8 cellular contexts compared by ENCODE assay signal in the genomic region with DNA sequence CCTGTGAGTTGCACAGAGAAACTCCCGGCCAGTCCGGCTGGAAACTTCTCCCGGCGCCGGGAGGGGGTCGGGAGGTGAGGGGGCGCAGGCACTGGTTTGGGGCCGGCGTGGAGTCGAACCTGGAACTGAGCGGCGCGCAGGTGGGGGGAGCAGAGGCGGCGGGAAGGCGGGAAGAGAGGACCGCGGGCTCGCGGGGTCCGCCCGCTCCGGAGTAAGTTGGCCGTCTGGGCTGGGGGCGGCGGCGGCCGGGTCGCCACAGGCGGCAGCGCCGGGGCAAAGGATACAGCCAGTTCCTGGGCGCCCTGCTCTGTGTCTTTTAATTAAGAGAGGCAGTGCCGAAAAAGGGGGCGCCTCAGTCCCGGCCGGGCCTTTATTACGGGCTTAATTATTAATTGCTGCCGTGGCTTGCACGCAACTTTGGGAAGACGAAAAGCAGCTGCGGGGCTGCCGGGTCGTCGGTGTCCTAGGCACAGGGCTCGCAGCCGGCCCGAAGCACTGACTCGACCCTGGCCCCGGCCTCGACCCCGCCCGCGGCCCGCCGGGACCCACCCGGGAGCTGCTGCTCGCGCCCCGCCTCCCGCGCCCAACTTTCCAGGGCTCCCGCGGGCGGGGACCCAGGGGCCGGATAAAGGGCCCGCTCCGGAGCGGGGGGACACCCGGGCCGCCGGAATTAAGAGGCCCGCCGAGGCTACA. TPM values are rescaled to one million over a fixed set of nuclear protein-coding genes. Genes with fewer than 3 reads are reported as not detected.
DNase-seq lines count a peak whose midpoint lies in the region; ATAC-seq and TF ChIP-seq lines count a peak whose summit lies in the region.

No MANE protein-coding gene starts in this region.

- TF ChIP-seq CTCF in IMR-90 (conservative IDR thresholded peaks at IDR 0.05; ENCODE audit: low read depth, low read length): no peak
- TF ChIP-seq CTCF in choroid plexus epithelial cell (conservative IDR thresholded peaks at IDR 0.05; ENCODE audit: low read depth, low read length): no peak
- TF ChIP-seq CTCF in mesothelial cell of epicardium (IDR thresholded peaks at IDR 0.05; ENCODE audit: unreplicated experiment): no peak

- no peak overlapping the region for H3K27ac Mint-ChIP-seq in mesothelial cell of epicardium

- in situ Hi-C loops in IMR-90 (cut with MboI; ENCODE audit: low sequenced_read_pairs): loop anchor here (10.0 kb wide), 1 partner anchor 398 kb away; no protein-coding TSS in a partner anchor

- H4K5ac ChIP-seq in IMR-90 (ENCODE audit: low read depth, low read length): no peak overlapping the region

- no peak overlapping the region for H4K91ac ChIP-seq in IMR-90 (ENCODE audit: insufficient read depth, low read depth, low read length)

- ATAC-seq in IMR-90 (ENCODE audit: low read depth) (no peak), GM19023 (IDR thresholded peaks at IDR 0.05; ENCODE audit: unreplicated experiment) (no peak)

- H3K4me1 Mint-ChIP-seq in mesothelial cell of epicardium: peaks cover 15% of the 10 kb centered on the region

- H3K18ac ChIP-seq in IMR-90 (ENCODE audit: low read depth, low read length): no peak overlapping the region

- no peak overlapping the region for H2BK5ac ChIP-seq in IMR-90 (ENCODE audit: low read depth, low read length, poor library complexity, severe bottlenecking)

- H2AK5ac ChIP-seq in IMR-90 (ENCODE audit: low read depth, low read length): no peak overlapping the region

- CTCF ChIA-PET in IMR-90 (lab: Yijun Ruan, JAX): interaction anchor here (0.8 to 2.0 kb wide), 2 partner anchors 73 kb away, joined by 5 read pairs; no protein-coding TSS in a partner anchor

- intact Hi-C loops in IMR-90 (cut with micrococcal nuclease): loop anchor here (2.0 to 10.0 kb wide), 2 partner anchors 138 to 400 kb away; no protein-coding TSS in a partner anchor

- no peaks in the 10 kb centered on the region for H3K9me1 ChIP-seq in IMR-90 (ENCODE audit: insufficient read depth, low read length)

- 1% methylated on average over 37 of the region's 74 CpGs; no CpG with 5 or more reads in 1 of the 2 experiments for WGBS in IMR-90 (ENCODE audit: extremely low coverage in 2 of 2, insufficient read length in 1 of 2), 2 experiments

- H3K79me1 ChIP-seq in IMR-90 (ENCODE audit: low read depth in 1 of 2, low read length in 2 of 2): no peaks in the 10 kb centered on the region

- H3K4me1 ChIP-seq in ACC112 (ENCODE audit: control insufficient read depth, insufficient read depth, low read length, unreplicated experiment) (peaks cover 3% of the 10 kb centered on the region), IMR-90 (ENCODE audit: control insufficient read depth, insufficient read depth, low read length) (peaks cover 2% of the 10 kb centered on the region; the same call in 1 of the 2 replicates)

- H3K9me3 Mint-ChIP-seq in mesothelial cell of epicardium: no peaks in the 10 kb centered on the region

- H3K27me3 ChIP-seq in ACC112 (ENCODE audit: insufficient read depth, low read length): peaks cover 79% of the 10 kb centered on the region
- peaks cover 66% of the 10 kb centered on the region for H3K27me3 ChIP-seq in IMR-90 (ENCODE audit: control insufficient read depth, insufficient read depth, low read length)

- DNase-seq in IMR-90 (no peak), choroid plexus epithelial cell (ENCODE audit: low read depth) (no peak), mesothelial cell of epicardium (ENCODE audit: low spot score in 2 of 2, unreplicated experiment in 2 of 2) (no peak), GM03348 (ENCODE audit: low spot score) (no peak), 8988T (no peak), cortex of kidney (lab: John Stamatoyannopoulos, UW) (no peak)

- H4K20me1 ChIP-seq in IMR-90 (ENCODE audit: insufficient read depth, low read length): peaks cover 13% of the 10 kb centered on the region

- no peak overlapping the region for H2BK15ac ChIP-seq in IMR-90 (ENCODE audit: low read depth, low read length)

- POLR2A ChIA-PET in IMR-90 (lab: Charles Lee; ENCODE audit: unreplicated experiment): no interaction called here

- H3K9ac ChIP-seq in IMR-90 (ENCODE audit: low read depth, low read length): no peak overlapping the region

- no peak overlapping the region for H3K4ac ChIP-seq in IMR-90 (ENCODE audit: low read depth, low read length)

- H2BK120ac ChIP-seq in IMR-90 (ENCODE audit: low read depth, low read length): no peak overlapping the region

- H3K79me2 ChIP-seq in ACC112 (ENCODE audit: control insufficient read depth, insufficient read depth, low read length, unreplicated experiment): no peaks in the 10 kb centered on the region

- H4K8ac ChIP-seq in IMR-90 (ENCODE audit: low read depth in 2 of 2, low read length in 2 of 2): no peak overlapping the region

- H2BK20ac ChIP-seq in IMR-90 (ENCODE audit: low read depth, low read length): no peak overlapping the region

- H3K4me3 ChIP-seq in ACC112 (ENCODE audit: low read depth, low read length) (peak overlapping the region; percentile 89), IMR-90 (ENCODE audit: insufficient read depth, low read depth, low read length) (peak overlapping the region; percentile 90), choroid plexus epithelial cell (ENCODE audit: low read depth, low read length) (peak overlapping the region; percentile 59)

- no peaks in the 10 kb centered on the region for H3K9me3 ChIP-seq in IMR-90 (ENCODE audit: control insufficient read depth, insufficient read depth, low read length)

- H3K27ac ChIP-seq in ACC112 (ENCODE audit: low read depth, low read length) (no peak overlapping the region), IMR-90 (ENCODE audit: insufficient read depth, low read length) (no peak overlapping the region)

- H3K14ac ChIP-seq in IMR-90 (replicated peaks; ENCODE audit: low read depth, low read length): no peak overlapping the region

- no peaks in the 10 kb centered on the region for H3K36me3 ChIP-seq in ACC112 (ENCODE audit: insufficient read depth, low read length)
- no peaks in the 10 kb centered on the region for H3K36me3 ChIP-seq in IMR-90 (ENCODE audit: control insufficient read depth, insufficient read depth, low read length)

- TF ChIP-seq RAD21 in IMR-90 (IDR thresholded peaks at IDR 0.05; ENCODE audit: low read length): no peak

- no peak overlapping the region for H3K56ac ChIP-seq in IMR-90 (ENCODE audit: extremely low read depth, insufficient read depth, low read length)

- H3K27me3 Mint-ChIP-seq in mesothelial cell of epicardium (ENCODE audit: low read depth): peaks cover 85% of the 10 kb centered on the region

- no peak for TF ChIP-seq POLR2A in IMR-90 (IDR thresholded peaks at IDR 0.05; ENCODE audit: low read depth, low read length)

- dilution Hi-C loops in IMR-90 (cut with HindIII; ENCODE audit: low sequenced_read_pairs, unreplicated experiment): no loop called here

- no peaks in the 10 kb centered on the region for H3K36me3 Mint-ChIP-seq in mesothelial cell of epicardium

- H3K4me2 ChIP-seq in IMR-90 (ENCODE audit: low read depth, low read length): peak overlapping the region; percentile 96

- H2AK9ac ChIP-seq in IMR-90 (replicated peaks; ENCODE audit: low read depth, low read length, poor library complexity): no peak overlapping the region

- 0 out of 2 replicates have a peak overlapping the region, but pooled peaks have one; percentile 5 for H3K23ac ChIP-seq in IMR-90 (ENCODE audit: low read depth, low read length)

- H2AFZ ChIP-seq in ACC112 (ENCODE audit: low read length, unreplicated experiment) (no peak overlapping the region), IMR-90 (replicated peaks; ENCODE audit: low read length, poor library complexity) (peak overlapping the region; percentile 93)

- no TSS peak for BruUV-seq in IMR-90 (replicated peaks; lab: Mats Ljungman, UMichigan)

- H3K4me3 Mint-ChIP-seq in mesothelial cell of epicardium: peak overlapping the region; percentile 68

TF ChIP-seq in IMR-90, 13 proteins besides CTCF, POLR2A, EP300 and RAD21:
- no peak for TF ChIP-seq MAFK (IDR thresholded peaks at IDR 0.05; ENCODE audit: low read depth, low read length)
- TF ChIP-seq, protein P1, sequence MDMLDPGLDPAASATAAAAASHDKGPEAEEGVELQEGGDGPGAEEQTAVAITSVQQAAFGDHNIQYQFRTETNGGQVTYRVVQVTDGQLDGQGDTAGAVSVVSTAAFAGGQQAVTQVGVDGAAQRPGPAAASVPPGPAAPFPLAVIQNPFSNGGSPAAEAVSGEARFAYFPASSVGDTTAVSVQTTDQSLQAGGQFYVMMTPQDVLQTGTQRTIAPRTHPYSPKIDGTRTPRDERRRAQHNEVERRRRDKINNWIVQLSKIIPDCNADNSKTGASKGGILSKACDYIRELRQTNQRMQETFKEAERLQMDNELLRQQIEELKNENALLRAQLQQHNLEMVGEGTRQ (IDR thresholded peaks at IDR 0.05; ENCODE audit: low read depth, low read length): no peak
- TF ChIP-seq, protein P2, sequence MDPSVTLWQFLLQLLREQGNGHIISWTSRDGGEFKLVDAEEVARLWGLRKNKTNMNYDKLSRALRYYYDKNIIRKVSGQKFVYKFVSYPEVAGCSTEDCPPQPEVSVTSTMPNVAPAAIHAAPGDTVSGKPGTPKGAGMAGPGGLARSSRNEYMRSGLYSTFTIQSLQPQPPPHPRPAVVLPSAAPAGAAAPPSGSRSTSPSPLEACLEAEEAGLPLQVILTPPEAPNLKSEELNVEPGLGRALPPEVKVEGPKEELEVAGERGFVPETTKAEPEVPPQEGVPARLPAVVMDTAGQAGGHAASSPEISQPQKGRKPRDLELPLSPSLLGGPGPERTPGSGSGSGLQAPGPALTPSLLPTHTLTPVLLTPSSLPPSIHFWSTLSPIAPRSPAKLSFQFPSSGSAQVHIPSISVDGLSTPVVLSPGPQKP (IDR thresholded peaks at IDR 0.05; ENCODE audit: borderline replicate concordance, low read depth, low read length): no peak
- no peak for TF ChIP-seq RFX5 (IDR thresholded peaks at IDR 0.05; ENCODE audit: low read depth, low read length)
- no peak for TF ChIP-seq BHLHE40 (IDR thresholded peaks at IDR 0.05; ENCODE audit: low read depth, low read length)
- TF ChIP-seq MAZ (IDR thresholded peaks at IDR 0.05; ENCODE audit: borderline replicate concordance, low read depth, low read length): no peak
- no peak for TF ChIP-seq CHD1 (IDR thresholded peaks at IDR 0.05; ENCODE audit: low read depth, low read length)
- TF ChIP-seq NFE2L2 (IDR thresholded peaks at IDR 0.05; ENCODE audit: low read depth, low read length): no peak
- TF ChIP-seq RCOR1 (IDR thresholded peaks at IDR 0.05; ENCODE audit: insufficient replicate concordance, low read length): no peak
- no peak for TF ChIP-seq CEBPB (IDR thresholded peaks at IDR 0.05; ENCODE audit: low read depth, low read length)
- no peak for TF ChIP-seq MXI1 (IDR thresholded peaks at IDR 0.05; ENCODE audit: borderline replicate concordance, low read depth, low read length)
- no peak for TF ChIP-seq SMC3 (IDR thresholded peaks at IDR 0.05; ENCODE audit: low read depth, low read length)
- TF ChIP-seq FOS (IDR thresholded peaks at IDR 0.05; ENCODE audit: low read depth, low read length): no peak

RNA-seq across cellular contexts. Expression of a gene that starts 1.1 kb away (rescaled TPM):
- total RNA-seq in IMR-90 (2012; rRNA removed) (0.28 and 0.54 TPM in 2 replicates), mesothelial cell of epicardium (6.4 to 8.3 TPM (median 8.1 TPM) in 3 replicates)
- 0.84 and 1.2 TPM in 2 replicates for polyA plus RNA-seq in IMR-90 (2012; rRNA removed)
- polyA plus RNA-seq in IMR-90 (2012; cell fraction: cytosol; rRNA removed): 0.37 and 2.0 TPM in 2 replicates
- 2.7 and 3.2 TPM in 2 replicates for polyA plus RNA-seq in IMR-90 (2012; cell fraction: nucleus; rRNA removed; ENCODE audit: low replicate concordance)
